Comparison of ENCODE assay signal across 39 cellular contexts in the genomic region with DNA sequence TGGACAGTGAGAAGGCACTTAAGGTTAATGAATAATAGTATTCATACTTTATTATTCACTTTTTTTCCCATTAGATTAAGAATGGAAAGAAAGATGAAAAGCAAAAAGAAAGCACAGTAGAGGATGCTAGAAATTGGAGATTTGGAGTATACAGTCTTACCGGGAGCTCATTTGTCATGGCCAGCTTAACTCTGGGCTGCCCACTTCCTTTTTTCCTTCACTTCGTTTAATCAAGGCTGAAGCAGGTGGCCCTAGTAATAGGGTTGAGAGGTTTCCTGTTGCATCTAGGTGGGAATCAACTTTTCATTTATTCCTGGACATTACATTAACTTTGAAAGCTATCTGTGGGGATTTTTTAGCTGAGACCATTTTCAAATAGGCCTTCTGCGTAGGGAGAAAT. TPM values are rescaled to one million over a fixed set of nuclear protein-coding genes. Genes with fewer than 3 reads are reported as not detected.
"Had no signal": no experiment of that assay in that cellular context is flagged by ENCODE, and none has a peak within 500 bp of the region (broad histone marks: within the 10 kb centered on the region; RNA-seq: fewer than 3 reads in every experiment).

No MANE protein-coding gene starts in this region.

- H3K4me1 ChIP-seq: ascending aorta, colonic mucosa had no signal

- ATAC-seq: activated CD4-positive, alpha-beta T cell treated with anti-CD3 and anti-CD28 coated beads for 36 hours; activated CD4-positive, CD25-positive, alpha-beta regulatory T cell treated with anti-CD3 and anti-CD28 coated beads, Interleukin-2, amount 50 U/mL, for 24 hours; activated CD8-positive, alpha-beta memory T cell treated with anti-CD3 and anti-CD28 coated beads, Interleukin-2, amount 10 ng/mL, durations not matched to agents 7 days and 5 days; activated CD8-positive, alpha-beta T cell treated with anti-CD3 and anti-CD28 coated beads, Interleukin-2, amount 10 ng/mL, durations not matched to agents 7 days and 5 days; activated naive CD8-positive, alpha-beta T cell treated with anti-CD3 and anti-CD28 coated beads, Interleukin-2, amount 50 U/mL, for 24 hours; WTC11 had no signal

- H3K9me3 Mint-ChIP-seq: activated CD4-positive, alpha-beta memory T cell treated with anti-CD3 and anti-CD28 coated beads, Interleukin-2, amount 10 ng/mL, durations not matched to agents 7 days and 5 days; activated CD4-positive, alpha-beta T cell treated with anti-CD3 and anti-CD28 coated beads, Interleukin-2, amount 10 ng/mL, durations not matched to agents 7 days and 5 days; activated naive CD4-positive, alpha-beta T cell treated with anti-CD3 and anti-CD28 coated beads, Interleukin-2, amount 10 ng/mL, durations not matched to agents 7 days and 5 days; activated naive CD4-positive, alpha-beta T cell treated with anti-CD3 and anti-CD28 coated beads, Interleukin-2, amount 50 U/mL, for 24 hours; activated naive CD8-positive, alpha-beta T cell treated with anti-CD3 and anti-CD28 coated beads, Interleukin-2, amount 10 ng/mL, durations not matched to agents 7 days and 5 days; activated naive CD8-positive, alpha-beta T cell treated with anti-CD3 and anti-CD28 coated beads, Interleukin-2, amount 50 U/mL, for 24 hours; activated T-cell treated with anti-CD3 and anti-CD28 coated beads, Interleukin-2, amount 50 U/mL, for 24 hours; activated T-helper 2 cell treated with anti-CD3 and anti-CD28 coated beads, Interferon-gamma antibody, Interleukin-2, Interleukin-4, amounts not matched to agents 10 μg/mL and 5 μg/mL and 100 μg/mL, durations not matched to agents 14 hours and 24 hours and 36 hours; central memory CD8-positive, alpha-beta T cell; T-helper 1 cell treated with Interleukin-12 subunit alpha and Interleukin-12 subunit beta and Interleukin-4 antibody, amounts not matched to agents 30 μg/mL and 1 μg/mL, for 36 hours; T-helper 2 cell treated with Interferon-gamma antibody and Interleukin-4, amounts not matched to agents 5 μg/mL and 100 μg/mL, for 36 hours; WTC11 had no signal

- DNase-seq: activated CD4-positive, alpha-beta memory T cell treated with anti-CD3 and anti-CD28 coated beads, Interleukin-2, amount 10 ng/mL, durations not matched to agents 7 days and 5 days; activated CD4-positive, alpha-beta T cell treated with anti-CD3 and anti-CD28 coated beads for 1 hour; activated CD4-positive, alpha-beta T cell treated with anti-CD3 and anti-CD28 coated beads for 36 hours; activated CD4-positive, alpha-beta T cell treated with anti-CD3 and anti-CD28 coated beads, Interleukin-2, amount 10 ng/mL, durations not matched to agents 7 days and 5 days; activated CD4-positive, alpha-beta T cell treated with anti-CD3 and anti-CD28 coated beads, Interleukin-2, amount 50 U/mL, for 48 hours; activated CD4-positive, CD25-positive, alpha-beta regulatory T cell; activated CD8-positive, alpha-beta memory T cell treated with anti-CD3 and anti-CD28 coated beads for 24 hours; activated CD8-positive, alpha-beta memory T cell treated with anti-CD3 and anti-CD28 coated beads, Interleukin-2, amount 10 ng/mL, durations not matched to agents 7 days and 5 days; activated CD8-positive, alpha-beta memory T cell treated with anti-CD3 and anti-CD28 coated beads, Interleukin-2, amount 50 U/mL, for 48 hours; activated CD8-positive, alpha-beta T cell treated with anti-CD3 and anti-CD28 coated beads, Interleukin-2, amount 10 ng/mL, durations not matched to agents 7 days and 5 days; activated effector memory CD4-positive, alpha-beta T cell treated with Interleukin-2 at 50 U/mL for 16 hours; activated gamma-delta T cell; activated naive CD4-positive, alpha-beta T cell treated with anti-CD3 and anti-CD28 coated beads, Interleukin-2, amount 10 ng/mL, durations not matched to agents 7 days and 5 days; activated naive CD4-positive, alpha-beta T cell treated with Interleukin-2 at 50 U/mL for 16 hours; activated naive CD8-positive, alpha-beta T cell treated with anti-CD3 and anti-CD28 coated beads, Interleukin-2, amount 10 ng/mL, durations not matched to agents 7 days and 5 days; activated naive CD8-positive, alpha-beta T cell treated with anti-CD3 and anti-CD28 coated beads, Interleukin-2, amount 50 U/mL, for 24 hours; activated T-cell treated with anti-CD3 and anti-CD28 coated beads, Interleukin-2, amount 50 U/mL, for 24 hours; activated T-cell treated with anti-CD3 and anti-CD28 coated beads, Interleukin-2, amount 50 U/mL, for 48 hours; amygdala; anterior cingulate cortex; caudate nucleus; cerebellar nuclear complex; colonic mucosa; T-helper 1 cell; T-helper 2 cell; T-helper 9 cell; WERI-Rb-1 had no signal

- H3K27me3 Mint-ChIP-seq: activated CD4-positive, alpha-beta memory T cell treated with anti-CD3 and anti-CD28 coated beads, Interleukin-2, amount 10 ng/mL, durations not matched to agents 7 days and 5 days; activated CD4-positive, alpha-beta T cell treated with anti-CD3 and anti-CD28 coated beads for 36 hours; activated CD4-positive, alpha-beta T cell treated with anti-CD3 and anti-CD28 coated beads, Interleukin-2, amount 10 ng/mL, durations not matched to agents 7 days and 5 days; activated CD8-positive, alpha-beta memory T cell treated with anti-CD3 and anti-CD28 coated beads, Interleukin-2, amount 10 ng/mL, durations not matched to agents 7 days and 5 days; activated naive CD4-positive, alpha-beta T cell treated with anti-CD3 and anti-CD28 coated beads, Interleukin-2, amount 50 U/mL, for 24 hours; activated naive CD8-positive, alpha-beta T cell; activated naive CD8-positive, alpha-beta T cell treated with anti-CD3 and anti-CD28 coated beads, Interleukin-2, amount 10 ng/mL, durations not matched to agents 7 days and 5 days; activated naive CD8-positive, alpha-beta T cell treated with anti-CD3 and anti-CD28 coated beads, Interleukin-2, amount 50 U/mL, for 24 hours; activated T-cell treated with anti-CD3 and anti-CD28 coated beads, Interleukin-2, amount 50 U/mL, for 24 hours; central memory CD8-positive, alpha-beta T cell had no signal

- H3K27me3 ChIP-seq: ascending aorta, colonic mucosa had no signal

- H3K36me3 Mint-ChIP-seq: activated CD8-positive, alpha-beta memory T cell treated with anti-CD3 and anti-CD28 coated beads, Interleukin-2, amount 10 ng/mL, durations not matched to agents 7 days and 5 days; activated naive CD4-positive, alpha-beta T cell treated with anti-CD3 and anti-CD28 coated beads, Interleukin-2, amount 10 ng/mL, durations not matched to agents 7 days and 5 days; activated naive CD8-positive, alpha-beta T cell treated with anti-CD3 and anti-CD28 coated beads, Interleukin-2, amount 10 ng/mL, durations not matched to agents 7 days and 5 days; brain; WTC11 had no signal

- H3K27ac ChIP-seq: ascending aorta, cardiac muscle cell, colonic mucosa, WERI-Rb-1 had no signal

- H3K4me3 Mint-ChIP-seq: activated CD4-positive, alpha-beta memory T cell treated with anti-CD3 and anti-CD28 coated beads, Interleukin-2, amount 10 ng/mL, durations not matched to agents 7 days and 5 days; activated CD4-positive, alpha-beta T cell treated with anti-CD3 and anti-CD28 coated beads for 36 hours; activated CD4-positive, alpha-beta T cell treated with anti-CD3 and anti-CD28 coated beads, Interleukin-2, amount 10 ng/mL, durations not matched to agents 7 days and 5 days; activated CD8-positive, alpha-beta memory T cell treated with anti-CD3 and anti-CD28 coated beads, Interleukin-2, amount 10 ng/mL, durations not matched to agents 7 days and 5 days; activated CD8-positive, alpha-beta T cell treated with anti-CD3 and anti-CD28 coated beads, Interleukin-2, amount 10 ng/mL, durations not matched to agents 7 days and 5 days; activated naive CD4-positive, alpha-beta T cell treated with anti-CD3 and anti-CD28 coated beads, Interleukin-2, amount 10 ng/mL, durations not matched to agents 7 days and 5 days; activated naive CD4-positive, alpha-beta T cell treated with anti-CD3 and anti-CD28 coated beads, Interleukin-2, amount 50 U/mL, for 24 hours; activated naive CD8-positive, alpha-beta T cell; activated naive CD8-positive, alpha-beta T cell treated with anti-CD3 and anti-CD28 coated beads, Interleukin-2, amount 10 ng/mL, durations not matched to agents 7 days and 5 days; activated naive CD8-positive, alpha-beta T cell treated with anti-CD3 and anti-CD28 coated beads, Interleukin-2, amount 50 U/mL, for 24 hours; activated T-cell treated with anti-CD3 and anti-CD28 coated beads, Interleukin-2, amount 50 U/mL, for 24 hours; brain; central memory CD8-positive, alpha-beta T cell; T-helper 1 cell treated with Interleukin-12 subunit alpha and Interleukin-12 subunit beta and Interleukin-4 antibody, amounts not matched to agents 30 μg/mL and 1 μg/mL, for 36 hours; T-helper 2 cell treated with Interferon-gamma antibody and Interleukin-4, amounts not matched to agents 5 μg/mL and 100 μg/mL, for 36 hours; WTC11 had no signal

- H3K4me3 ChIP-seq: ascending aorta, cardiac muscle cell, colonic mucosa had no signal

- H3K27ac Mint-ChIP-seq: activated CD4-positive, alpha-beta memory T cell treated with anti-CD3 and anti-CD28 coated beads, Interleukin-2, amount 10 ng/mL, durations not matched to agents 7 days and 5 days; activated CD4-positive, alpha-beta T cell treated with anti-CD3 and anti-CD28 coated beads for 36 hours; activated CD4-positive, alpha-beta T cell treated with anti-CD3 and anti-CD28 coated beads, Interleukin-2, amount 10 ng/mL, durations not matched to agents 7 days and 5 days; activated CD8-positive, alpha-beta memory T cell treated with anti-CD3 and anti-CD28 coated beads, Interleukin-2, amount 10 ng/mL, durations not matched to agents 7 days and 5 days; activated CD8-positive, alpha-beta T cell treated with anti-CD3 and anti-CD28 coated beads, Interleukin-2, amount 10 ng/mL, durations not matched to agents 7 days and 5 days; activated naive CD4-positive, alpha-beta T cell treated with anti-CD3 and anti-CD28 coated beads, Interleukin-2, amount 10 ng/mL, durations not matched to agents 7 days and 5 days; activated naive CD4-positive, alpha-beta T cell treated with anti-CD3 and anti-CD28 coated beads, Interleukin-2, amount 50 U/mL, for 24 hours; activated naive CD8-positive, alpha-beta T cell; activated naive CD8-positive, alpha-beta T cell treated with anti-CD3 and anti-CD28 coated beads, Interleukin-2, amount 10 ng/mL, durations not matched to agents 7 days and 5 days; activated naive CD8-positive, alpha-beta T cell treated with anti-CD3 and anti-CD28 coated beads, Interleukin-2, amount 50 U/mL, for 24 hours; activated T-cell treated with anti-CD3 and anti-CD28 coated beads, Interleukin-2, amount 50 U/mL, for 24 hours; activated T-helper 2 cell treated with anti-CD3 and anti-CD28 coated beads, Interferon-gamma antibody, Interleukin-2, Interleukin-4, amounts not matched to agents 10 μg/mL and 5 μg/mL and 100 μg/mL, durations not matched to agents 14 hours and 24 hours and 36 hours; brain; T-helper 1 cell treated with Interleukin-12 subunit alpha and Interleukin-12 subunit beta and Interleukin-4 antibody, amounts not matched to agents 30 μg/mL and 1 μg/mL, for 36 hours; T-helper 2 cell treated with Interferon-gamma antibody and Interleukin-4, amounts not matched to agents 5 μg/mL and 100 μg/mL, for 36 hours; WTC11 had no signal

- H3K9me3 ChIP-seq: ascending aorta, colonic mucosa had no signal

- H3K36me3 ChIP-seq: ascending aorta, cardiac muscle cell, colonic mucosa, WERI-Rb-1 had no signal

RNA-seq across cellular contexts. Expression of gene MEGF10, which starts 57.0 kb away (rescaled TPM):
- total RNA-seq: activated CD4-positive, alpha-beta memory T cell treated with anti-CD3 and anti-CD28 coated beads, Interleukin-2, amount 10 ng/mL, durations not matched to agents 7 days and 5 days; activated CD4-positive, alpha-beta T cell treated with anti-CD3 and anti-CD28 coated beads for 36 hours; activated CD4-positive, alpha-beta T cell treated with anti-CD3 and anti-CD28 coated beads, Interleukin-2, amount 10 ng/mL, durations not matched to agents 7 days and 5 days; activated CD8-positive, alpha-beta memory T cell treated with anti-CD3 and anti-CD28 coated beads, Interleukin-2, amount 10 ng/mL, durations not matched to agents 7 days and 5 days; activated CD8-positive, alpha-beta T cell treated with anti-CD3 and anti-CD28 coated beads, Interleukin-2, amount 10 ng/mL, durations not matched to agents 7 days and 5 days; activated naive CD8-positive, alpha-beta T cell treated with anti-CD3 and anti-CD28 coated beads, Interleukin-2, amount 10 ng/mL, durations not matched to agents 7 days and 5 days; activated T-helper 2 cell treated with anti-CD3 and anti-CD28 coated beads, Interferon-gamma antibody, Interleukin-2, Interleukin-4, amounts not matched to agents 10 μg/mL and 5 μg/mL and 100 μg/mL, durations not matched to agents 14 hours and 24 hours and 36 hours; bronchial epithelial cell had no signal
